ENCODE assay signal across 16 cellular contexts in genomic region chr10:29266641-29267040, GRCh38.
DNase-seq lines count a peak whose midpoint lies in the region; TF ChIP-seq lines count a peak whose summit lies in the region.
"Had no signal": no experiment of that assay in that cellular context is flagged by ENCODE, and none has a peak within 500 bp of the region (broad histone marks: within the 10 kb centered on the region; RNA-seq: fewer than 3 reads in every experiment).

No MANE protein-coding gene starts in this region.

- H3K4me3 ChIP-seq in astrocyte of the cerebellum (ENCODE audit: low read depth, low read length): no peak overlapping the region
- H3K4me3 ChIP-seq: HAP-1, lung, SJSA1 had no signal

- peak; percentile 34 for DNase-seq in SIG-M5 treated with dmso at 0.1 percent for 504 hours (lab: John Stamatoyannopoulos, UW; ENCODE audit: unreplicated experiment)
- no peak for DNase-seq in SIG-M5 (lab: John Stamatoyannopoulos, UW)
- DNase-seq in astrocyte of the cerebellum (ENCODE audit: low read depth): peak; percentile 65
- peak; percentile 44 for DNase-seq in iPS-NIHi7 (ENCODE audit: extremely low spot score)
- DNase-seq in smooth muscle cell of the brain vasculature (ENCODE audit: low read depth, low spot score): peak; percentile 66
- DNase-seq in NOMO-1 treated with dmso at 0.1 percent for 144 hours (lab: John Stamatoyannopoulos, UW; ENCODE audit: unreplicated experiment): no peak
- no peak for DNase-seq in activated naive CD4-positive, alpha-beta T cell (lab: John Stamatoyannopoulos, UW)
- no peak for DNase-seq in activated T-cell treated with anti-CD3 and anti-CD28 coated beads, Interleukin-2, amount 50 U/mL, for 48 hours
- DNase-seq: activated CD8-positive, alpha-beta memory T cell treated with anti-CD3 and anti-CD28 coated beads, Interleukin-2, amount 50 U/mL, for 48 hours; NCI-H1436; NK-92 treated with Interleukin-12 subunit alpha and Interleukin-12 subunit beta, amount 100 ng/mL, for 24 hours; stimulated activated CD4-positive, alpha-beta T cell treated with anti-CD3 and anti-CD28 coated beads, Interleukin-4, amount 100 ng/mL, for 1 hour; stimulated activated naive CD4-positive, alpha-beta T cell had no signal

- in situ Hi-C loops in astrocyte of the cerebellum (cut with HindIII; ENCODE audit: low sequenced_read_pairs): no loop called here

- no peak for TF ChIP-seq CTCF in astrocyte of the cerebellum (IDR thresholded peaks at IDR 0.05; ENCODE audit: low read depth, low read length, missing control alignments)

Comparison
In these comparisons a context has a peak if more than half of its experiments do, and no peak if none do; other contexts are left out.
1. DNase-seq: peak in SIG-M5 treated with dmso at 0.1 percent for 504 hours (single experiment), astrocyte of the cerebellum (single experiment), iPS-NIHi7 (single experiment) and smooth muscle cell of the brain vasculature (single experiment); none in SIG-M5 (single experiment), NOMO-1 treated with dmso at 0.1 percent for 144 hours (single experiment), activated naive CD4-positive, alpha-beta T cell (0 of 4) and activated T-cell treated with anti-CD3 and anti-CD28 coated beads, Interleukin-2, amount 50 U/mL, for 48 hours (0 of 2).